In genomic region chr13:43786766-43787517, GRCh38 we compare ENCODE assay signal across 8 cellular contexts. TPM values are rescaled to one million over a fixed set of nuclear protein-coding genes. Genes with fewer than 3 reads are reported as not detected.
DNase-seq lines count a peak whose midpoint lies in the region; ATAC-seq and TF ChIP-seq lines count a peak whose summit lies in the region.

Gene ENOX1 (minus strand): TSS chr13:43786972.

- DNase-seq in GM10266 (ENCODE audit: extremely low spot score) (peak; percentile 65), MM.1S (peak; percentile 44), WTC11 (ENCODE audit: low spot score) (peak; percentile 63), endothelial cell (ENCODE audit: low spot score) (peak; percentile 61), medulla oblongata (ENCODE audit: extremely low spot score) (peak; percentile 93)

- peak within 1 kb of the TSS; percentile 23; the same call in 1 of the 2 replicates for H3K9ac ChIP-seq in MM.1S (ENCODE audit: low read length)
- peak within 1 kb of the TSS; percentile 61 to 62 for H3K9ac ChIP-seq in stomach smooth muscle (ENCODE audit: low read length in 2 of 2)

- ATAC-seq in WTC11 (peak; percentile 56), HG03039 (IDR thresholded peaks at IDR 0.05; ENCODE audit: unreplicated experiment) (no peak)

- peak within 1 kb of the TSS; percentile 76 for H3K4me2 ChIP-seq in MM.1S (ENCODE audit: low read depth, low read length)

- H2AFZ ChIP-seq in ACC112 (ENCODE audit: low read length, unreplicated experiment) (peak within 1 kb of the TSS; percentile 91), MM.1S (ENCODE audit: low read length) (peak within 1 kb of the TSS; percentile 58)

- H3K4me3 ChIP-seq in ACC112 (ENCODE audit: low read depth, low read length) (peak within 1 kb of the TSS; percentile 80), MM.1S (ENCODE audit: low read length) (peak within 1 kb of the TSS; percentile 61), stomach smooth muscle (ENCODE audit: low read length in 2 of 2) (peak within 1 kb of the TSS; percentile 74 to 88)

- H3K9me2 ChIP-seq in MM.1S (replicated peaks; ENCODE audit: insufficient read depth, low read length): no peaks in the 10 kb centered on the region

- no peaks in the 10 kb centered on the region for H3K79me2 ChIP-seq in ACC112 (ENCODE audit: control insufficient read depth, insufficient read depth, low read length, unreplicated experiment)
- no peaks in the 10 kb centered on the region for H3K79me2 ChIP-seq in MM.1S (ENCODE audit: low read length)

- TF ChIP-seq CTCF in GM10266 (IDR thresholded peaks at IDR 0.05; ENCODE audit: control insufficient read depth, insufficient read depth, low read depth, missing control alignments): peak; percentile 9
- TF ChIP-seq CTCF in MM.1S (IDR thresholded peaks at IDR 0.05; ENCODE audit: low read length): no peak
- TF ChIP-seq CTCF in WTC11 (IDR thresholded peaks at IDR 0.05): no peak
- peak; percentile 16 for TF ChIP-seq CTCF in endothelial cell (IDR thresholded peaks at IDR 0.05; ENCODE audit: unreplicated experiment)

- H3K27me3 Mint-ChIP-seq in WTC11 (ENCODE audit: low read depth) (peaks cover 70% of the 10 kb centered on the region), endothelial cell (ENCODE audit: unreplicated experiment) (peaks cover 11% of the 10 kb centered on the region)

- CTCF ChIA-PET in WTC11 (lab: Charles Lee): interaction anchor here (1.1 to 2.8 kb wide), 3 partner anchors 18 to 484 kb away, joined by 3 to 17 read pairs (median 4); no protein-coding TSS in a partner anchor

- H3K9me3 ChIP-seq in MM.1S (replicated peaks; ENCODE audit: insufficient read depth, low read length): no peaks in the 10 kb centered on the region
- H3K9me3 ChIP-seq in stomach smooth muscle (ENCODE audit: control insufficient read depth in 2 of 2, low read length in 2 of 2): no peaks in the 10 kb centered on the region

- peaks cover 20% of the 10 kb centered on the region for H3K4me1 ChIP-seq in ACC112 (ENCODE audit: control insufficient read depth, insufficient read depth, low read length, unreplicated experiment)
- no peaks in the 10 kb centered on the region for H3K4me1 ChIP-seq in MM.1S (ENCODE audit: low read length)
- peaks cover 9% of the 10 kb centered on the region for H3K4me1 ChIP-seq in stomach smooth muscle (ENCODE audit: control insufficient read depth, insufficient read depth, low read length)

- H4K20me1 ChIP-seq in MM.1S (ENCODE audit: insufficient read depth, low read length): no peaks in the 10 kb centered on the region

- H3K9me3 Mint-ChIP-seq in WTC11 (no peaks in the 10 kb centered on the region), endothelial cell (ENCODE audit: unreplicated experiment) (no peaks in the 10 kb centered on the region)

- H3K27ac ChIP-seq in ACC112 (ENCODE audit: low read depth, low read length) (no peak within 1 kb of the TSS), MM.1S (ENCODE audit: low read length) (no peak within 1 kb of the TSS), stomach smooth muscle (ENCODE audit: low read length) (peak within 1 kb of the TSS; percentile 70)

- H3K4me3 Mint-ChIP-seq in WTC11 (peak within 1 kb of the TSS; percentile 85), endothelial cell (ENCODE audit: unreplicated experiment) (peak within 1 kb of the TSS; percentile 91)

- H3K36me3 ChIP-seq in ACC112 (ENCODE audit: insufficient read depth, low read length) (no peaks in the 10 kb centered on the region), MM.1S (replicated peaks; ENCODE audit: insufficient read depth, low read length) (no peaks in the 10 kb centered on the region), stomach smooth muscle (ENCODE audit: control insufficient read depth in 2 of 2, insufficient read depth in 2 of 2, low read length in 2 of 2) (no peaks in the 10 kb centered on the region)

- H3K36me3 Mint-ChIP-seq in WTC11 (no peaks in the 10 kb centered on the region), endothelial cell (ENCODE audit: low read depth, unreplicated experiment) (no peaks in the 10 kb centered on the region)

- no peaks in the 10 kb centered on the region for H3F3A ChIP-seq in MM.1S (ENCODE audit: insufficient read depth, low read length)

- H3K4me1 Mint-ChIP-seq in WTC11: peaks cover 19% of the 10 kb centered on the region
- peaks cover 12% of the 10 kb centered on the region for H3K4me1 Mint-ChIP-seq in endothelial cell (ENCODE audit: unreplicated experiment)

- no peak within 1 kb of the TSS for H3K27ac Mint-ChIP-seq in WTC11
- no peak within 1 kb of the TSS for H3K27ac Mint-ChIP-seq in endothelial cell (ENCODE audit: unreplicated experiment)

- POLR2A ChIA-PET in WTC11 (lab: Charles Lee): interaction anchor here (0.7 kb wide), 1 partner anchor 211 kb away, joined by 3 read pairs; no protein-coding TSS in a partner anchor

- no peaks in the 10 kb centered on the region for H3K27me3 ChIP-seq in ACC112 (ENCODE audit: insufficient read depth, low read length)
- no peaks in the 10 kb centered on the region for H3K27me3 ChIP-seq in MM.1S (replicated peaks; ENCODE audit: insufficient read depth, low read length)
- H3K27me3 ChIP-seq in stomach smooth muscle (ENCODE audit: control insufficient read depth in 1 of 2, insufficient read depth in 2 of 2, low read length in 2 of 2): no peaks in the 10 kb centered on the region

TF ChIP-seq in WTC11, 78 proteins besides CTCF, POLR2A, EP300 and RAD21:
- peak; percentile 53; the same call in 1 of the 2 replicates for TF ChIP-seq MAX (CRISPR knock-in tag; IDR thresholded peaks at IDR 0.05)
- TF ChIP-seq KAT7 (CRISPR knock-in tag; IDR thresholded peaks at IDR 0.05; ENCODE audit: borderline replicate concordance): 0 out of 2 replicates have a peak, but pooled peaks have one; percentile 32
- no peak for TF ChIP-seq ZNF512 (CRISPR knock-in tag; IDR thresholded peaks at IDR 0.05; ENCODE audit: borderline replicate concordance)
- TF ChIP-seq USF2 (CRISPR knock-in tag; IDR thresholded peaks at IDR 0.05): peak; percentile 23; the same call in 1 of the 2 replicates
- TF ChIP-seq FOXP1 (CRISPR knock-in tag; IDR thresholded peaks at IDR 0.05; ENCODE audit: borderline replicate concordance): 0 out of 2 replicates have a peak, but pooled peaks have one; percentile 52
- TF ChIP-seq ZNF416 (CRISPR knock-in tag; IDR thresholded peaks at IDR 0.05): no peak
- 0 out of 2 replicates have a peak, but pooled peaks have one; percentile 55 for TF ChIP-seq HMGXB4 (CRISPR knock-in tag; IDR thresholded peaks at IDR 0.05)
- 0 out of 2 replicates have a peak, but pooled peaks have one; percentile 21 for TF ChIP-seq ZBTB43 (CRISPR knock-in tag; IDR thresholded peaks at IDR 0.05)
- TF ChIP-seq ESRRA (CRISPR knock-in tag; IDR thresholded peaks at IDR 0.05; ENCODE audit: borderline replicate concordance): 0 out of 2 replicates have a peak, but pooled peaks have one; percentile 49
- 0 out of 2 replicates have a peak, but pooled peaks have one; percentile 17 for TF ChIP-seq ZNF317 (CRISPR knock-in tag; IDR thresholded peaks at IDR 0.05; ENCODE audit: borderline replicate concordance, low read depth)

RNA-seq across cellular contexts. Expression of gene ENOX1, which starts in this region (rescaled TPM):
- total RNA-seq in WTC11 (2021) (0.09 to 0.26 TPM (median 0.16 TPM) in 3 replicates), endothelial cell (ENCODE audit: unreplicated experiment) (1.7 TPM)

Comparison
In these comparisons a context has a peak if more than half of its experiments do, and no peak if none do; other contexts are left out.
1. Peak in DNase-seq and ATAC-seq in WTC11; RNA of the gene not detected or under 1 TPM.
2. CTCF ChIP-seq: peak in GM10266 (single experiment) and endothelial cell (single experiment); none in MM.1S (single experiment) and WTC11 (single experiment).
3. Peak in every context shown above with its lines, with median percentiles within 50 percentile points of each other: H3K4me3 ChIP-seq and DNase-seq.